Comparison of ENCODE assay signal across 25 cellular contexts in the genomic region with DNA sequence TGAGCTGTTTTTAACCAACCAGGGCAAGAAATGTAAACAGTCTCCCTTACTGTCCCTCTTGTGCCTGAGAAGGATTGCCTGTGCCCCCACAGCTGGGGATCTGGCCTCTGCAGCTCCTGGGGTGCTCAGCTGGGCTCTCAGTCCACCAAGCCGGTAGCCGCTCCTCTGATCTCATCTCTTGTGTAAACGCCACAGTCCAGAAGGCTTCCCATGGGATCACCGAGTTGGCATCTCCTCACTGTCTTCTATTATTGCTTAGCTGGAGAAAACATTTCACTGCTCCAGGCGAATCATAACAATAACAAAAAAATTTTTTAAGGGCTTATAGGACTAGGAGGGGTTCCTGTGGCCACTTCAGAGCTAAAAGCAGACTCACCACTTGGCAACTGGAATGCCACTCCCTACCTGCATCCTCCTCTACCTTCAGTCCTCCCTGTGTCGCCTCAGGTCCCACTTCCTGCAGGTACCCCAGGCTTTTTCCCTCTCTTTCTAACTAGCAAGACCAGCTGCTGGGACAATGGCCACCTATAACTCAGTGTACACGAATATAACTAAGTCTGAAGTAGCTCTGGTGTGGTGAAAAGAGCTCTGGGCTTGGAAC.
DNase-seq lines count a peak whose midpoint lies in the region; ATAC-seq, FAIRE-seq and TF ChIP-seq lines count a peak whose summit lies in the region.
"Had no signal": no experiment of that assay in that cellular context is flagged by ENCODE, and none has a peak within 500 bp of the region (broad histone marks: within the 10 kb centered on the region; RNA-seq: fewer than 3 reads in every experiment).

No MANE protein-coding gene starts in this region.

- no peak for TF ChIP-seq EP300 in K562 (IDR thresholded peaks at IDR 0.05; ENCODE audit: low read length)

- intact Hi-C loops in K562 (cut with micrococcal nuclease) = no loop called here

- POLR2A ChIA-PET in K562 (lab: Yijun Ruan, JAX) = interaction anchor here (0.5 to 1.1 kb wide), 4 partner anchors 11 to 20 kb away, joined by 3 to 4 read pairs (median 3); no protein-coding TSS in a partner anchor

- DNase-seq in COLO668 (lab: John Stamatoyannopoulos, UW; ENCODE audit: unreplicated experiment) (peak; percentile 31), HuH-7.5 (ENCODE audit: low spot score) (peak; percentile 19), K562 (ENCODE audit: extremely low read depth in 1 of 4, low spot score in 3 of 4) (no peak), kidney glomerular epithelial cell (lab: John Stamatoyannopoulos, UW) (peak; percentile 25), NOMO-1 (lab: John Stamatoyannopoulos, UW; ENCODE audit: unreplicated experiment in 2 of 2) (no peak), GM23248 (no peak), iPS-NIHi11 (ENCODE audit: low spot score) (no peak)
- DNase-seq in activated CD8-positive, alpha-beta memory T cell treated with anti-CD3 and anti-CD28 coated beads, Interleukin-2, amount 50 U/mL, for 48 hours = no peak
- DNase-seq: activated CD4-positive, alpha-beta T cell treated with anti-CD3 and anti-CD28 coated beads, Interleukin-2, amount 10 ng/mL, durations not matched to agents 7 days and 5 days; activated naive CD4-positive, alpha-beta T cell treated with anti-CD3 and anti-CD28 coated beads, Interleukin-2, amount 50 U/mL, for 16 hours; activated T-cell treated with anti-CD3 and anti-CD28 coated beads, Interleukin-2, amount 50 U/mL, for 1 hour; CD4-positive, alpha-beta T cell; effector memory CD4-positive, alpha-beta T cell; foreskin melanocyte; GOT3; naive thymus-derived CD4-positive, alpha-beta T cell; NCI-H187; stimulated activated naive CD4-positive, alpha-beta T cell treated with Interleukin-2 at 50 U/mL for 16 hours had no signal

- TF ChIP-seq CTCF in K562 (IDR thresholded peaks at IDR 0.05 in 2 of 3, conservative IDR thresholded peaks at IDR 0.05 in 1 of 3; ENCODE audit: insufficient read depth in 2 of 3, low read depth in 1 of 3, low read length in 3 of 3) = no peak

- H3K4me3 ChIP-seq in K562 (no peak overlapping the region), GM23248 (no peak overlapping the region)
- H3K4me3 ChIP-seq: cardiac muscle cell, GM12878 had no signal

- no peak for ATAC-seq in K562
- ATAC-seq: GM12878; naive thymus-derived CD4-positive, alpha-beta T cell; SK-N-SH treated with all-trans-retinoic acid at 6 μM for 48 hours had no signal

- no peak for TF ChIP-seq RAD21 in K562 (CRISPR knock-in tag; conservative IDR thresholded peaks at IDR 0.05 in 1 of 2, IDR thresholded peaks at IDR 0.05 in 1 of 2)

- 14% methylated on average over 7 of the region's 7 CpGs for WGBS in K562 (ENCODE audit: insufficient coverage, low coverage, missing lambda C conversion rate)
- WGBS in GM23248 (ENCODE audit: low coverage in 1 of 2, low lambda C conversion rate in 2 of 2, missing lambda C conversion rate in 2 of 2), 2 experiments = 45 to 47% methylated on average over 7 of the region's 7 CpGs

- CTCF ChIA-PET in K562 (lab: Yijun Ruan, JAX; ENCODE audit: low intra/inter-chr PET ratio) = no interaction called here

- H3K4me1 ChIP-seq in K562 (replicated peaks in 1 of 2; ENCODE audit: control insufficient read depth in 2 of 2, insufficient read depth in 2 of 2, low read length in 2 of 2) (peaks cover 0 to 6% of the 10 kb centered on the region in 2 experiments; a peak in 1 of 5 replicates), GM23248 (ENCODE audit: insufficient read depth) (no peaks in the 10 kb centered on the region)

- 0 out of 2 replicates have a peak overlapping the region, but pooled peaks have one; percentile 30 for H2AFZ ChIP-seq in K562 (ENCODE audit: low read depth, low read length)
- no peak overlapping the region for H2AFZ ChIP-seq in GM23248

- FAIRE-seq in K562 (lab: Jason Lieb, UNC) = no peak
- FAIRE-seq: G401.6, GM12878, urothelium cell line had no signal

- no peaks in the 10 kb centered on the region for H3K9me2 ChIP-seq in GM23248 (ENCODE audit: insufficient read depth)

- no peak overlapping the region for H3K27ac ChIP-seq in K562 (ENCODE audit: extremely low read depth, low read depth, low read length)
- no peak overlapping the region for H3K27ac ChIP-seq in GM23248
- H3K27ac ChIP-seq: cardiac muscle cell, HL-60, KMS-11 had no signal

- H3K4me2 ChIP-seq in K562 (ENCODE audit: insufficient read depth, low read length) = no peak overlapping the region
- H3K4me2 ChIP-seq in GM23248 (ENCODE audit: unreplicated experiment) = no peak overlapping the region
- H3K4me2 ChIP-seq: KMS-11 had no signal

- H3K9me3 ChIP-seq in K562 (replicated peaks; ENCODE audit: control insufficient read depth, insufficient read depth, low read depth, low read length) (no peaks in the 10 kb centered on the region), GM23248 (ENCODE audit: low read depth) (no peaks in the 10 kb centered on the region)

- H3K79me2 ChIP-seq in K562 (ENCODE audit: control insufficient read depth, insufficient read depth, low read length) (no peaks in the 10 kb centered on the region), GM23248 (ENCODE audit: insufficient read depth) (no peaks in the 10 kb centered on the region)

- H3K9me1 ChIP-seq in K562 (ENCODE audit: control insufficient read depth, insufficient read depth, low read length) = no peaks in the 10 kb centered on the region

- H3K27me3 ChIP-seq in K562 (ENCODE audit: control insufficient read depth in 2 of 2, insufficient read depth in 2 of 2, low read length in 2 of 2) = no peaks in the 10 kb centered on the region; a peak in 1 of 5 replicates
- H3K27me3 ChIP-seq in GM23248 (replicated peaks; ENCODE audit: insufficient read depth) = 0 out of 2 replicates have a peak, but pooled peaks cover 5% of the 10 kb centered on the region
- H3K27me3 ChIP-seq: cardiac muscle cell had no signal

- no peak for TF ChIP-seq POLR2A in K562 (conservative IDR thresholded peaks at IDR 0.05)

- BruUV-seq in K562 (replicated peaks; lab: Mats Ljungman, UMichigan) = no TSS peak

- in situ Hi-C loops in K562 (cut with MboI) = no loop called here
- in situ Hi-C loops in GM23248 (cut with MboI) = no loop called here

- no peaks in the 10 kb centered on the region for H4K20me1 ChIP-seq in K562 (replicated peaks; ENCODE audit: control insufficient read depth, insufficient read depth, low read length)
- no peaks in the 10 kb centered on the region for H4K20me1 ChIP-seq in GM23248 (ENCODE audit: insufficient read depth)

- H3K9ac ChIP-seq in K562 (ENCODE audit: insufficient read depth in 1 of 2, low read depth in 2 of 2, low read length in 2 of 2) (peak overlapping the region in 1 of 2 experiments; percentile 64; a peak in 1 of 4 replicates), GM23248 (no peak overlapping the region)
- H3K9ac ChIP-seq: KMS-11 had no signal

- H3K36me3 ChIP-seq in K562 (ENCODE audit: control insufficient read depth, insufficient read depth, low read length) (no peaks in the 10 kb centered on the region), GM23248 (ENCODE audit: low read depth) (no peaks in the 10 kb centered on the region)
- H3K36me3 ChIP-seq: cardiac muscle cell had no signal

- no peaks in the 10 kb centered on the region for H3F3A ChIP-seq in GM23248 (ENCODE audit: insufficient read depth)

TF ChIP-seq in K562, 482 proteins besides CTCF, POLR2A, EP300 and RAD21 (continues in another document):
- TF ChIP-seq, protein P1, sequence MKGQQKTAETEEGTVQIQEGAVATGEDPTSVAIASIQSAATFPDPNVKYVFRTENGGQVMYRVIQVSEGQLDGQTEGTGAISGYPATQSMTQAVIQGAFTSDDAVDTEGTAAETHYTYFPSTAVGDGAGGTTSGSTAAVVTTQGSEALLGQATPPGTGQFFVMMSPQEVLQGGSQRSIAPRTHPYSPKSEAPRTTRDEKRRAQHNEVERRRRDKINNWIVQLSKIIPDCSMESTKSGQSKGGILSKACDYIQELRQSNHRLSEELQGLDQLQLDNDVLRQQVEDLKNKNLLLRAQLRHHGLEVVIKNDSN (CRISPR knock-in tag; IDR thresholded peaks at IDR 0.05) = no peak
- TF ChIP-seq ZKSCAN3 (CRISPR knock-in tag; IDR thresholded peaks at IDR 0.05) = no peak
- TF ChIP-seq ZNF586 (CRISPR knock-in tag; conservative IDR thresholded peaks at IDR 0.05) = no peak
- no peak for TF ChIP-seq ZNF354B (CRISPR knock-in tag; IDR thresholded peaks at IDR 0.05)
- no peak for TF ChIP-seq FOXP1 (CRISPR knock-in tag; IDR thresholded peaks at IDR 0.05)

Comparison
In these comparisons a context has a peak if more than half of its experiments do, and no peak if none do; other contexts are left out.
1. DNase-seq: peak in COLO668 (single experiment), HuH-7.5 (single experiment) and kidney glomerular epithelial cell (single experiment); none in K562 (0 of 4), NOMO-1 (0 of 2), GM23248 (single experiment), iPS-NIHi11 (single experiment) and activated CD8-positive, alpha-beta memory T cell treated with anti-CD3 and anti-CD28 coated beads, Interleukin-2, amount 50 U/mL, for 48 hours (single experiment).